Comparison of ENCODE assay signal across 31 cellular contexts in the genomic region with DNA sequence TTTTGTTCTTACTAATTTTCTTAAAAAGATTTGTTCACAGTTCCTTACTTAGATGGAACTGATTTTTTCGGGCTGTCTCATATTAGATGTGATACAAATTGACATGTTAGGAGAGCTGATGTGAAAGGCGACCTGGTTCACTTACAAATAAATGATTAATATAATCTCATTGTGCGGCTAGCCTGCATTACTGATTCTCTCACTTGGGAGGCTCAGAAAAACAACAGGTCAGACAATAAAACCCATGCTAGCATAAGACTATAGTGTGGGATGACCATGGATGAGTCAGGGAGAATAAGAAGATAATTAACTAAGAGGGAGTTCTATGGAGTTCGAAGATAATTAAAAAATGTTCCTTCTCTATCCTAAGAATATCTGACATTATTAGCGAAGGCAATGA. TPM values are rescaled to one million over a fixed set of nuclear protein-coding genes. Genes with fewer than 3 reads are reported as not detected.
"Had no signal": no experiment of that assay in that cellular context is flagged by ENCODE, and none has a peak within 500 bp of the region (broad histone marks: within the 10 kb centered on the region; RNA-seq: fewer than 3 reads in every experiment).

No MANE protein-coding gene starts in this region.

- H3K4me2 ChIP-seq: neural progenitor cell, smooth muscle cell had no signal

- H3K9me3 ChIP-seq: gastrocnemius medialis, heart right ventricle, mucosa of descending colon, right atrium auricular region, stomach, thyroid gland, vagina had no signal

- H3K4me1 ChIP-seq: neural progenitor cell, stomach, thyroid gland had no signal

- H3K27me3 ChIP-seq: neural progenitor cell, right atrium auricular region, thyroid gland, vagina had no signal

- H3K79me2 ChIP-seq: parathyroid adenoma had no signal

- DNase-seq: cortex of kidney; effector memory CD8-positive, alpha-beta T cell; foreskin fibroblast; gastrocnemius medialis; glutamatergic neuron; heart right ventricle; hippocampal formation; mucosa of descending colon; naive B cell; stimulated activated CD4-positive, alpha-beta T cell treated with anti-CD3 and anti-CD28 coated beads, Interleukin-12 subunit alpha, Interleukin-12 subunit beta, amount 100 ng/mL, for 4 hours; stimulated activated CD4-positive, alpha-beta T cell treated with anti-CD3 and anti-CD28 coated beads, Interleukin-1b, Interleukin-23, amount 100 ng/mL, for 48 hours; stimulated activated CD4-positive, alpha-beta T cell treated with anti-CD3 and anti-CD28 coated beads, Interleukin-4, amount 100 ng/mL, for 1 hour; stimulated activated CD8-positive, alpha-beta memory T cell treated with anti-CD3 and anti-CD28 coated beads, Interleukin-4, amount 100 ng/mL, for 48 hours; stimulated activated naive CD4-positive, alpha-beta T cell treated with Interleukin-2 at 50 U/mL for 16 hours; stomach; thyroid gland; trophoblast cell had no signal

- H3K36me3 ChIP-seq: gastrocnemius medialis, heart right ventricle, neural progenitor cell, right atrium auricular region, stomach, thyroid gland, vagina had no signal

- H2AFZ ChIP-seq: neural progenitor cell, parathyroid adenoma had no signal

- ATAC-seq: effector memory CD8-positive, alpha-beta T cell; esophagus mucosa; gastrocnemius medialis; heart right ventricle; left lobe of liver; mucosa of descending colon; natural killer cell treated with Interleukin-12 subunit alpha and Interleukin-12 subunit beta and Interleukin-15 and Interleukin-18, amount 100 ng/mL, for 72 hours; sciatic nerve had no signal

- H3K27ac ChIP-seq: gastrocnemius medialis, heart right ventricle, neural progenitor cell, parathyroid adenoma, right atrium auricular region, stomach, thyroid gland, vagina had no signal

- H3K4me3 ChIP-seq: gastrocnemius medialis, heart right ventricle, lung, mucosa of descending colon, neural progenitor cell, right atrium auricular region, smooth muscle cell, stomach, thyroid gland, vagina had no signal

- H3K9ac ChIP-seq: neural progenitor cell, parathyroid adenoma had no signal

- FAIRE-seq: endometrium, islet of Langerhans had no signal

RNA-seq across cellular contexts. Expression of a gene that starts 40.8 kb away (rescaled TPM):
- total RNA-seq: dermis microvascular lymphatic vessel endothelial cell; esophagus mucosa; natural killer cell treated with Interleukin-12 subunit alpha and Interleukin-12 subunit beta and Interleukin-15 and Interleukin-18, amount 100 ng/mL, for 72 hours; ureter; vagina had no signal
- polyA plus RNA-seq: smooth muscle cell, stomach had no signal
